8 cellular contexts compared by ENCODE assay signal in the genomic region with DNA sequence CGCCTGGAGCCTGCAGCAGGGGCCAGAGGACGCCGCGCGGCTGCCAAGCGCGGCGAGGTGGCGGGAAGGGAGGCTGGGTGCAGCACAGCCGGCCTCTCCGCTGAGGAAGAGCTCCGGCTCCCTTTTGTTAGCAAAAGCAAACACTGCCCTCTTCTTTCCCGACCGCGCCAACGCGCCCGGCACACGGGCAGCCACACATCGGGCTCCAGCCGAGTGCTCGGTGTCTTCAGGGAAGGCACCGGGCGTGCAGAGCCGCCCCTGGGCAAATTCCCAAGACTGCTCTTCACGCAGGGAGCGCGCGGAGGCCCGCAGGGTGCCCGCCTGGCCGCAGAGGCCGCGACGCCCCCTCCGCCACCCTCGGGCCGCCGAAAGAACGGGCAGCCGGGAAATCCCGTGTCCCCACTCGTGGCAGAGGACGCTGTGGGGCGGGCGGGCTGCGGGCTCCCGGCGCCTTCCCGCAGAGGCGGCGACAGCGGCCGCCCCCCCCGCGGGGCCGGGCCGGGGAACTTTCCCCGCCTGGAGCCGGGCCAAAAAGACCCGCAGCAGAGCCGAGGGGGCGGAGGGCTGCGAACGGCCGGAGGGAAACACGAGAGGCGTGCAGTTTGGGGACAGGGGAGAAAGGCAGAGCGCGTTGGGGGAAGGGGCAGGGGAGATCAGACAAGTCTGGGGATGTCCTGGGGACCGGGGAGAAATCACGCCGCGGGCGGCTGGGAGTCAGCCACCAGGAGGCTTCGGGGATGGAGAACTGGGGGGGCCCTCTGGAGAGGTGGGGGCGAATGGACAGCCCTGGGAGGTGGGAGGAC. TPM values are rescaled to one million over a fixed set of nuclear protein-coding genes. Genes with fewer than 3 reads are reported as not detected.
DNase-seq lines count a peak whose midpoint lies in the region; ATAC-seq and TF ChIP-seq lines count a peak whose summit lies in the region.

No MANE protein-coding gene starts in this region.

- no peak for TF ChIP-seq EP300 in ovary (IDR thresholded peaks at IDR 0.05)

- H3K4me3 ChIP-seq in HFF-Myc (replicated peaks; ENCODE audit: low read depth, low read length) (peak overlapping the region; percentile 53), heart right ventricle (peak overlapping the region; percentile 36 to 77 (median 65)), ovary (peak overlapping the region; percentile 66)

- peak in 4 of 10 experiments; percentile 2 to 32 (median 8) for DNase-seq in CD4-positive, alpha-beta T cell
- DNase-seq in HFF-Myc (ENCODE audit: extremely low read depth, low read depth) = no peak
- DNase-seq in NCI-H774 (lab: John Stamatoyannopoulos, UW) = peak; percentile 59
- DNase-seq in activated naive CD8-positive, alpha-beta T cell treated with anti-CD3 and anti-CD28 coated beads, Interleukin-2, amount 10 ng/mL, durations not matched to agents 7 days and 5 days = peak; percentile 36
- peak; percentile 61 to 74 for DNase-seq in heart right ventricle
- DNase-seq in ovary = peak; percentile 57 to 76 (median 72)
- DNase-seq in GDM1 (lab: John Stamatoyannopoulos, UW) = no peak

- H3K27me3 ChIP-seq in CD4-positive, alpha-beta T cell (ENCODE audit: control insufficient read depth, insufficient read depth, low read length) = peaks cover 93% of the 10 kb centered on the region
- H3K27me3 ChIP-seq in heart right ventricle = peaks cover 0 to 91% (median 24%) of the 10 kb centered on the region in 7 donors
- H3K27me3 ChIP-seq in ovary = no peaks in the 10 kb centered on the region

- H3K36me3 Mint-ChIP-seq in CD4-positive, alpha-beta T cell (ENCODE audit: low read depth) = no peaks in the 10 kb centered on the region
- H3K36me3 Mint-ChIP-seq in activated naive CD8-positive, alpha-beta T cell treated with anti-CD3 and anti-CD28 coated beads, Interleukin-2, amount 10 ng/mL, durations not matched to agents 7 days and 5 days = no peaks in the 10 kb centered on the region

- intact Hi-C loops in CD4-positive, alpha-beta T cell (cut with DNase I, micrococcal nuclease) = no loop called here
- intact Hi-C loops in heart right ventricle (cut with DNase I) (loop anchor here in 9 of 10 donors (1.0 to 10.0 kb wide), 11 partner anchors 56 to 174 kb away; no protein-coding TSS in a partner anchor), ovary (cut with DNase I) (loop anchor here (5.0 to 10.0 kb wide), 2 partner anchors 166 to 168 kb away; no protein-coding TSS in a partner anchor)

- H3K9me3 ChIP-seq in CD4-positive, alpha-beta T cell (ENCODE audit: control insufficient read depth, low read length) = no peaks in the 10 kb centered on the region
- H3K9me3 ChIP-seq in heart right ventricle (no peaks in the 10 kb centered on the region), ovary (no peaks in the 10 kb centered on the region)

- H3K4me3 Mint-ChIP-seq in CD4-positive, alpha-beta T cell = peak overlapping the region; percentile 75
- peak overlapping the region; percentile 32 for H3K4me3 Mint-ChIP-seq in activated naive CD8-positive, alpha-beta T cell treated with anti-CD3 and anti-CD28 coated beads, Interleukin-2, amount 10 ng/mL, durations not matched to agents 7 days and 5 days

- WGBS in heart right ventricle, 2 donors = 1% methylated on average over 71 to 77 of the region's 77 CpGs
- WGBS in ovary, 3 donors = 0 to 1% (median 0%) methylated on average over 58 to 77 of the region's 77 CpGs

- ATAC-seq in CD4-positive, alpha-beta T cell (ENCODE audit: poor library complexity) = no peak
- no peak for ATAC-seq in activated naive CD8-positive, alpha-beta T cell treated with anti-CD3 and anti-CD28 coated beads, Interleukin-2, amount 10 ng/mL, durations not matched to agents 7 days and 5 days (ENCODE audit: low read depth)
- ATAC-seq in heart right ventricle = peak; percentile 44 to 81 (median 67)
- ATAC-seq in GM18502 (IDR thresholded peaks at IDR 0.05; ENCODE audit: poor library complexity, unreplicated experiment) = no peak

- peaks cover 6% of the 10 kb centered on the region for H3K4me1 Mint-ChIP-seq in CD4-positive, alpha-beta T cell (ENCODE audit: low read depth)
- no peaks in the 10 kb centered on the region for H3K4me1 Mint-ChIP-seq in activated naive CD8-positive, alpha-beta T cell treated with anti-CD3 and anti-CD28 coated beads, Interleukin-2, amount 10 ng/mL, durations not matched to agents 7 days and 5 days

- peaks cover 43% of the 10 kb centered on the region for H3K27me3 Mint-ChIP-seq in CD4-positive, alpha-beta T cell
- peaks cover 32% of the 10 kb centered on the region for H3K27me3 Mint-ChIP-seq in activated naive CD8-positive, alpha-beta T cell treated with anti-CD3 and anti-CD28 coated beads, Interleukin-2, amount 10 ng/mL, durations not matched to agents 7 days and 5 days

- H3K27ac Mint-ChIP-seq in CD4-positive, alpha-beta T cell = no peak overlapping the region
- H3K27ac Mint-ChIP-seq in activated naive CD8-positive, alpha-beta T cell treated with anti-CD3 and anti-CD28 coated beads, Interleukin-2, amount 10 ng/mL, durations not matched to agents 7 days and 5 days = no peak overlapping the region

- no peak for TF ChIP-seq CTCF in CD4-positive, alpha-beta T cell (IDR thresholded peaks at IDR 0.05)
- TF ChIP-seq CTCF in HFF-Myc (IDR thresholded peaks at IDR 0.05; ENCODE audit: low read depth, low read length, missing control alignments) = peak; percentile 16
- peak in 7 of 9 donors; percentile 35 to 69 (median 51) for TF ChIP-seq CTCF in heart right ventricle (IDR thresholded peaks at IDR 0.05)
- peak in 1 of 3 donors; percentile 21 for TF ChIP-seq CTCF in ovary (IDR thresholded peaks at IDR 0.05)

- H3K27ac ChIP-seq in CD4-positive, alpha-beta T cell (ENCODE audit: low read depth, low read length) = no peak overlapping the region
- H3K27ac ChIP-seq in heart right ventricle = peak overlapping the region; percentile 18 to 90 (median 77)
- peak overlapping the region in 1 of 2 donors; percentile 77 for H3K27ac ChIP-seq in ovary

- TF ChIP-seq POLR2A in ovary (IDR thresholded peaks at IDR 0.05) = no peak

- POLR2A ChIA-PET in CD4-positive, alpha-beta T cell (lab: Charles Lee) = no interaction called here
- POLR2A ChIA-PET in activated naive CD8-positive, alpha-beta T cell treated with anti-CD3 and anti-CD28 coated beads, Interleukin-2, amount 10 ng/mL, durations not matched to agents 7 days and 5 days (lab: Charles Lee) = no interaction called here

- CTCF ChIA-PET in CD4-positive, alpha-beta T cell (lab: Charles Lee) = no interaction called here

- peaks cover 0 to 44% (median 23%) of the 10 kb centered on the region in 9 donors for H3K4me1 ChIP-seq in heart right ventricle
- peaks cover 4% of the 10 kb centered on the region for H3K4me1 ChIP-seq in ovary (ENCODE audit: insufficient read depth)

- H3K36me3 ChIP-seq in heart right ventricle = no peaks in the 10 kb centered on the region
- no peaks in the 10 kb centered on the region for H3K36me3 ChIP-seq in ovary

- no peaks in the 10 kb centered on the region for H3K9me3 Mint-ChIP-seq in CD4-positive, alpha-beta T cell
- H3K9me3 Mint-ChIP-seq in activated naive CD8-positive, alpha-beta T cell treated with anti-CD3 and anti-CD28 coated beads, Interleukin-2, amount 10 ng/mL, durations not matched to agents 7 days and 5 days = no peaks in the 10 kb centered on the region

RNA-seq across cellular contexts. Expression of gene CADM1, which starts 0.9 kb away (rescaled TPM):
- 1 to 10 TPM; 1.1 to 1.4 TPM for total RNA-seq in CD4-positive, alpha-beta T cell
- 1 to 10 TPM; 1.2 to 1.8 TPM for total RNA-seq in activated naive CD8-positive, alpha-beta T cell treated with anti-CD3 and anti-CD28 coated beads, Interleukin-2, amount 10 ng/mL, durations not matched to agents 7 days and 5 days
- total RNA-seq in heart right ventricle (10 to 100 TPM; 28.0 to 83.0 (median 42.4) TPM), ovary (10 to 100 TPM; 13.0 to 61.2 (median 17.2) TPM)
- polyA plus RNA-seq in heart right ventricle (10 to 100 TPM; 10.2 to 14.8 TPM), ovary (10 to 100 TPM in 1 of 2 donors, 1 to 10 TPM in 1; 6.6 to 35.3 TPM)

Comparison
In these comparisons a context has a peak if more than half of its experiments do, and no peak if none do; other contexts are left out.
1. ATAC-seq: peak in heart right ventricle (8 of 8); none in CD4-positive, alpha-beta T cell (single experiment), activated naive CD8-positive, alpha-beta T cell treated with anti-CD3 and anti-CD28 coated beads, Interleukin-2, amount 10 ng/mL, durations not matched to agents 7 days and 5 days (single experiment) and GM18502 (single experiment).
2. DNase-seq: peak in NCI-H774 (single experiment), activated naive CD8-positive, alpha-beta T cell treated with anti-CD3 and anti-CD28 coated beads, Interleukin-2, amount 10 ng/mL, durations not matched to agents 7 days and 5 days (single experiment), heart right ventricle (2 of 2) and ovary (5 of 5); none in HFF-Myc (single experiment) and GDM1 (single experiment).
3. RNA of gene CADM1, which starts 0.9 kb away (total RNA-seq): 28.0 to 83.0 TPM in heart right ventricle and 13.0 to 61.2 TPM in ovary; 1.2 to 1.8 TPM in activated naive CD8-positive, alpha-beta T cell treated with anti-CD3 and anti-CD28 coated beads, Interleukin-2, amount 10 ng/mL, durations not matched to agents 7 days and 5 days and 1.1 to 1.4 TPM in CD4-positive, alpha-beta T cell; every median in the first group is over 4 times any median in the second.
4. intact Hi-C loops: an anchor here in heart right ventricle (1.0 to 10.0 kb wide) and ovary (5.0 to 10.0 kb wide); none called in CD4-positive, alpha-beta T cell.
5. Peak in every context shown above with its lines, with median percentiles within 50 percentile points of each other: H3K4me3 ChIP-seq.